Comparison of ENCODE assay signal across 6 cellular contexts in genomic region chr16:87681051-87681602, GRCh38.
DNase-seq lines count a peak whose midpoint lies in the region; ATAC-seq and TF ChIP-seq lines count a peak whose summit lies in the region.
"Not testable (repeated sequence)": the region's sequence is repeated elsewhere in the genome, so short reads cannot be mapped to it uniquely, and the experiment has no call there.

No MANE protein-coding gene starts in this region.

- H3K9me3 ChIP-seq in T-helper 17 cell (ENCODE audit: control insufficient read depth, low read length, poor library complexity, severe bottlenecking); neural progenitor cell (ENCODE audit: low read depth): not testable (repeated sequence)

- 0 out of 2 replicates have a peak overlapping the region, but pooled peaks have one; percentile 32 for H3K27ac Mint-ChIP-seq in HFFc6
- peak overlapping the region; percentile 8 for H3K27ac Mint-ChIP-seq in T-helper 17 cell
- H3K27ac Mint-ChIP-seq in activated naive CD4-positive, alpha-beta T cell treated with anti-CD3 and anti-CD28 coated beads for 36 hours = peak overlapping the region; percentile 54
- peak overlapping the region; percentile 74 for H3K27ac Mint-ChIP-seq in neural progenitor cell
- peak overlapping the region; percentile 36 for H3K27ac Mint-ChIP-seq in type B pancreatic cell

- not testable (repeated sequence) for H3K79me2 ChIP-seq in neural progenitor cell (ENCODE audit: low read depth)

- DNase-seq in HFFc6; T-helper 17 cell; activated naive CD4-positive, alpha-beta T cell treated with anti-CD3 and anti-CD28 coated beads for 36 hours; neural progenitor cell (ENCODE audit: low spot score); type B pancreatic cell (ENCODE audit: extremely low spot score, unreplicated experiment): not testable (repeated sequence)
- DNase-seq in NCI-H526 (lab: John Stamatoyannopoulos, UW) = peak; percentile 38 to 84

- intact Hi-C loops in activated naive CD4-positive, alpha-beta T cell treated with anti-CD3 and anti-CD28 coated beads for 36 hours (cut with micrococcal nuclease) = not testable (repeated sequence)

- not testable (repeated sequence) for ATAC-seq in T-helper 17 cell

- peaks cover 20% of the 10 kb centered on the region for H3K4me1 Mint-ChIP-seq in HFFc6 (ENCODE audit: low read depth)
- H3K4me1 Mint-ChIP-seq in T-helper 17 cell; neural progenitor cell; type B pancreatic cell (ENCODE audit: unreplicated experiment): not testable (repeated sequence)
- peaks cover 17% of the 10 kb centered on the region for H3K4me1 Mint-ChIP-seq in activated naive CD4-positive, alpha-beta T cell treated with anti-CD3 and anti-CD28 coated beads for 36 hours (ENCODE audit: low read depth)

- H3K9ac ChIP-seq in neural progenitor cell = not testable (repeated sequence)

- not testable (repeated sequence) for H3K4me2 ChIP-seq in neural progenitor cell

- not testable (repeated sequence) for H3K27me3 ChIP-seq in neural progenitor cell

- H3K4me3 ChIP-seq in neural progenitor cell = not testable (repeated sequence)

- H4K20me1 ChIP-seq in neural progenitor cell (ENCODE audit: low read depth) = peaks cover 15% of the 10 kb centered on the region

- H3K36me3 Mint-ChIP-seq in HFFc6 (ENCODE audit: low read depth); T-helper 17 cell (ENCODE audit: low read depth); activated naive CD4-positive, alpha-beta T cell treated with anti-CD3 and anti-CD28 coated beads for 36 hours (ENCODE audit: low read depth); neural progenitor cell; type B pancreatic cell: not testable (repeated sequence)

- not testable (repeated sequence) for TF ChIP-seq CTCF in HFFc6 (IDR thresholded peaks at IDR 0.05); neural progenitor cell (IDR thresholded peaks at IDR 0.05); type B pancreatic cell (conservative IDR thresholded peaks at IDR 0.05)

- not testable (repeated sequence) for H3K4me1 ChIP-seq in neural progenitor cell

- not testable (repeated sequence) for H3K4me3 Mint-ChIP-seq in HFFc6; T-helper 17 cell; activated naive CD4-positive, alpha-beta T cell treated with anti-CD3 and anti-CD28 coated beads for 36 hours; neural progenitor cell; type B pancreatic cell

- not testable (repeated sequence) for H3K9me3 Mint-ChIP-seq in HFFc6; activated naive CD4-positive, alpha-beta T cell treated with anti-CD3 and anti-CD28 coated beads for 36 hours; neural progenitor cell; type B pancreatic cell

- H3K27ac ChIP-seq in neural progenitor cell = not testable (repeated sequence)

- not testable (repeated sequence) for H3F3A ChIP-seq in neural progenitor cell (ENCODE audit: low read depth)

- H3K36me3 ChIP-seq in neural progenitor cell = not testable (repeated sequence)

- H3K27me3 Mint-ChIP-seq in HFFc6 (ENCODE audit: insufficient read depth) = peaks cover 22% of the 10 kb centered on the region
- H3K27me3 Mint-ChIP-seq in T-helper 17 cell = peaks cover 19% of the 10 kb centered on the region
- not testable (repeated sequence) for H3K27me3 Mint-ChIP-seq in activated naive CD4-positive, alpha-beta T cell treated with anti-CD3 and anti-CD28 coated beads for 36 hours (ENCODE audit: low read depth); neural progenitor cell (ENCODE audit: insufficient read depth, low read depth); type B pancreatic cell

- not testable (repeated sequence) for H2AFZ ChIP-seq in neural progenitor cell (replicated peaks)

- CTCF ChIA-PET in activated naive CD4-positive, alpha-beta T cell treated with anti-CD3 and anti-CD28 coated beads for 36 hours (lab: Charles Lee) = not testable (repeated sequence)

Comparison
In these comparisons a context has a peak if more than half of its experiments do, and no peak if none do; other contexts are left out.
1. H3K27ac Mint-ChIP-seq: peak in every context shown above with its lines; median percentile 74 in neural progenitor cell; 54 in activated naive CD4-positive, alpha-beta T cell treated with anti-CD3 and anti-CD28 coated beads for 36 hours; 36 in type B pancreatic cell; 32 in HFFc6; 8 in T-helper 17 cell.